Comparison of ENCODE assay signal across 1 cellular context in genomic region chr11:12689029-12689755, GRCh38.
TF ChIP-seq lines count a peak whose summit lies in the region.

No MANE protein-coding gene starts in this region.

TF ChIP-seq in K562, 482 proteins besides CTCF, POLR2A, EP300 and RAD21:
- no peak for TF ChIP-seq ZNF696 (CRISPR knock-in tag; conservative IDR thresholded peaks at IDR 0.05)
- no peak for TF ChIP-seq BCLAF1 (IDR thresholded peaks at IDR 0.05; ENCODE audit: borderline replicate concordance in 1 of 2, control insufficient read depth in 1 of 2, low read depth in 2 of 2, low read length in 1 of 2)
- no peak for TF ChIP-seq ZNF449 (CRISPR knock-in tag; IDR thresholded peaks at IDR 0.05)
- peak; percentile 98 for TF ChIP-seq ESRRA (IDR thresholded peaks at IDR 0.05; ENCODE audit: borderline replicate concordance, low read depth)
- 0 out of 2 replicates have a peak, but pooled peaks have one; percentile 19 for TF ChIP-seq FOSL1 (tag; conservative IDR thresholded peaks at IDR 0.05)
- TF ChIP-seq ZNF639 (CRISPR knock-in tag; conservative IDR thresholded peaks at IDR 0.05 in 1 of 2, IDR thresholded peaks at IDR 0.05 in 1 of 2), result peak in 1 of 2 experiments; percentile 10; a peak in 1 of 4 replicates
- peak; percentile 20; the same call in 1 of the 2 replicates for TF ChIP-seq CTBP1 (IDR thresholded peaks at IDR 0.05; ENCODE audit: borderline replicate concordance)
- TF ChIP-seq NR2C2 (CRISPR knock-in tag; IDR thresholded peaks at IDR 0.05), result no peak
- peak; percentile 16; the same call in 1 of the 2 replicates for TF ChIP-seq NR2C2 (tag; IDR thresholded peaks at IDR 0.05)
- TF ChIP-seq ZNF766 (CRISPR knock-in tag; conservative IDR thresholded peaks at IDR 0.05), result 0 out of 2 replicates have a peak, but pooled peaks have one; percentile 28
- peak in 1 of 2 experiments; percentile 77; a peak in 2 of 4 replicates for TF ChIP-seq SRF (CRISPR knock-in tag; IDR thresholded peaks at IDR 0.05)
- no peak for TF ChIP-seq TFE3 (CRISPR knock-in tag; IDR thresholded peaks at IDR 0.05)
- no peak for TF ChIP-seq MCM5 (IDR thresholded peaks at IDR 0.05; ENCODE audit: low read depth)
- 0 out of 4 replicates have a peak, but pooled peaks of 1 of the 2 experiments have one; percentile 9 for TF ChIP-seq TEAD1 (CRISPR knock-in tag; IDR thresholded peaks at IDR 0.05)
- no peak for TF ChIP-seq KLF10 (CRISPR knock-in tag; IDR thresholded peaks at IDR 0.05)
- TF ChIP-seq ZNF586 (CRISPR knock-in tag; conservative IDR thresholded peaks at IDR 0.05), result no peak
